Comparison of ENCODE assay signal across 1 cellular context in genomic region chr10:110336111-110336721, GRCh38.
TF ChIP-seq lines count a peak whose summit lies in the region.

No MANE protein-coding gene starts in this region.

TF ChIP-seq in H1, 55 proteins besides CTCF, POLR2A, EP300 and RAD21 (continued from another document):
- TF ChIP-seq CEBPB (IDR thresholded peaks at IDR 0.05; ENCODE audit: low read depth, low read length) (no peak), RNF2 (IDR thresholded peaks at IDR 0.05; ENCODE audit: borderline replicate concordance, low read depth, low read length, missing control alignments, poor library complexity, severe bottlenecking) (no peak), CHD2 (IDR thresholded peaks at IDR 0.05; ENCODE audit: low read length) (no peak), ATF2 (IDR thresholded peaks at IDR 0.05; ENCODE audit: low read length) (no peak), TCF12 (IDR thresholded peaks at IDR 0.05; ENCODE audit: low read depth, low read length) (no peak), KDM5A (IDR thresholded peaks at IDR 0.05; ENCODE audit: low read length) (no peak)
TF ChIP-seq in H1: peak in this region for 0.
